ENCODE assay signal across 21 cellular contexts in genomic region chr17:73625975-73626706, GRCh38. TPM values are rescaled to one million over a fixed set of nuclear protein-coding genes. Genes with fewer than 3 reads are reported as not detected.
DNase-seq lines count a peak whose midpoint lies in the region; ATAC-seq and TF ChIP-seq lines count a peak whose summit lies in the region.
"Had no signal": no experiment of that assay in that cellular context is flagged by ENCODE, and none has a peak within 500 bp of the region (broad histone marks: within the 10 kb centered on the region; RNA-seq: fewer than 3 reads in every experiment).

No MANE protein-coding gene starts in this region.

- BruUV-seq in Calu3 (replicated peaks; lab: Mats Ljungman, UMichigan) = no TSS peak

- DNase-seq in Right ventricle myocardium inferior (ENCODE audit: missing footprints) (no peak), cardiac septum (ENCODE audit: low spot score) (no peak), globus pallidus (ENCODE audit: low spot score) (peak; percentile 38), Calu3 (no peak), mesenteric fat pad (ENCODE audit: low spot score) (no peak), CD1c-positive myeloid dendritic cell (ENCODE audit: extremely low spot score) (no peak), HFFc6 (no peak)
- DNase-seq: activated CD4-positive, CD25-positive, alpha-beta regulatory T cell; activated effector memory CD4-positive, alpha-beta T cell treated with Interleukin-2 at 50 U/mL for 16 hours; CD4-positive, CD25-positive, alpha-beta regulatory T cell; H7; NCI-H187; NCI-H526 treated with DMSO at 0.1 percent for 48 hours; right lobe of liver; stimulated activated CD4-positive, alpha-beta T cell treated with anti-CD3 and anti-CD28 coated beads, Interleukin-4, amount 100 ng/mL, for 24 hours; T-cell; transverse colon had no signal

- intact Hi-C loops in Right ventricle myocardium inferior (cut with DNase I) (no loop called here), cardiac septum (cut with DNase I) (no loop called here), Calu3 (cut with micrococcal nuclease; ENCODE audit: unreplicated experiment) (no loop called here)

- TF ChIP-seq CTCF in nephron (IDR thresholded peaks at IDR 0.05; ENCODE audit: unreplicated experiment in 3 of 3) (no peak), Calu3 (IDR thresholded peaks at IDR 0.05; ENCODE audit: unreplicated experiment) (no peak), HFFc6 (IDR thresholded peaks at IDR 0.05) (no peak)

- CTCF ChIA-PET in Calu3 (lab: Charles Lee) = no interaction called here

- H3K36me3 Mint-ChIP-seq in nephron (ENCODE audit: low read depth) = peaks cover 6% of the 10 kb centered on the region
- no peaks in the 10 kb centered on the region for H3K36me3 Mint-ChIP-seq in Calu3 (ENCODE audit: insufficient read depth, unreplicated experiment)
- peaks cover 6% of the 10 kb centered on the region; the same call in 1 of the 2 replicates for H3K36me3 Mint-ChIP-seq in HFFc6 (ENCODE audit: low read depth)
- H3K36me3 Mint-ChIP-seq: CD4-positive, CD25-positive, alpha-beta regulatory T cell had no signal

- no peak overlapping the region for H3K4me3 Mint-ChIP-seq in nephron
- H3K4me3 Mint-ChIP-seq in Calu3 (ENCODE audit: low read depth, unreplicated experiment) = no peak overlapping the region
- no peak overlapping the region for H3K4me3 Mint-ChIP-seq in HFFc6
- H3K4me3 Mint-ChIP-seq: CD4-positive, CD25-positive, alpha-beta regulatory T cell; dendritic cell treated with granulocyte-macrophage colony-stimulating factor and Interleukin-4, amounts not matched to agents 40 ng/mL and 50 ng/mL, for 4 days; T-cell had no signal

- H3K27me3 Mint-ChIP-seq in nephron (ENCODE audit: low read depth) (no peaks in the 10 kb centered on the region), Calu3 (ENCODE audit: unreplicated experiment) (peaks cover 78% of the 10 kb centered on the region), HFFc6 (ENCODE audit: insufficient read depth) (no peaks in the 10 kb centered on the region; the same call in 1 of the 2 replicates)
- H3K27me3 Mint-ChIP-seq: dendritic cell treated with granulocyte-macrophage colony-stimulating factor and Interleukin-4, amounts not matched to agents 40 ng/mL and 50 ng/mL, for 4 days; T-cell had no signal

- H3K4me1 Mint-ChIP-seq in nephron (peaks cover 47% of the 10 kb centered on the region), Calu3 (ENCODE audit: low read depth, unreplicated experiment) (no peaks in the 10 kb centered on the region), HFFc6 (ENCODE audit: low read depth) (no peaks in the 10 kb centered on the region)
- H3K4me1 Mint-ChIP-seq: CD4-positive, CD25-positive, alpha-beta regulatory T cell had no signal

- ATAC-seq in Right ventricle myocardium inferior = peak; percentile 69
- ATAC-seq: A549, left lobe of liver, right lobe of liver, T-cell had no signal

- H3K9me3 Mint-ChIP-seq in nephron = peaks cover 4% of the 10 kb centered on the region
- no peaks in the 10 kb centered on the region for H3K9me3 Mint-ChIP-seq in Calu3 (ENCODE audit: low read depth, unreplicated experiment)
- H3K9me3 Mint-ChIP-seq in HFFc6 = peaks cover 53% of the 10 kb centered on the region
- H3K9me3 Mint-ChIP-seq: dendritic cell treated with granulocyte-macrophage colony-stimulating factor and Interleukin-4, amounts not matched to agents 40 ng/mL and 50 ng/mL, for 4 days had no signal

- peak overlapping the region; percentile 34 to 89 (median 76) for H3K27ac Mint-ChIP-seq in nephron
- no peak overlapping the region for H3K27ac Mint-ChIP-seq in Calu3 (ENCODE audit: unreplicated experiment)
- H3K27ac Mint-ChIP-seq in HFFc6 = no peak overlapping the region
- H3K27ac Mint-ChIP-seq: dendritic cell treated with granulocyte-macrophage colony-stimulating factor and Interleukin-4, amounts not matched to agents 40 ng/mL and 50 ng/mL, for 4 days; T-cell had no signal

RNA-seq across cellular contexts. Expression of gene SDK2, which starts 18.1 kb away (rescaled TPM):
- total RNA-seq in Right ventricle myocardium inferior (1.6 TPM), cardiac septum (3.0 TPM), Calu3 (2022) (0.07 TPM in 1 of 2 replicates, not detected in the other), mesenteric fat pad (0.84 TPM)
- under 1 TPM in 2 of 6 experiments, not detected in 4; 0.03 TPM for total RNA-seq in HFFc6 (2021; fragmentation: NEBNext Ultra II Directional; extraction: Animal tissue kit (Norgen Biotek cat#: 25700))

Comparison
In these comparisons a context has a peak if more than half of its experiments do, and no peak if none do; other contexts are left out.
1. H3K27ac Mint-ChIP-seq: peak in nephron (3 of 3); none in Calu3 (single experiment) and HFFc6 (single experiment).